ENCODE assay signal across 11 cellular contexts in the genomic region with DNA sequence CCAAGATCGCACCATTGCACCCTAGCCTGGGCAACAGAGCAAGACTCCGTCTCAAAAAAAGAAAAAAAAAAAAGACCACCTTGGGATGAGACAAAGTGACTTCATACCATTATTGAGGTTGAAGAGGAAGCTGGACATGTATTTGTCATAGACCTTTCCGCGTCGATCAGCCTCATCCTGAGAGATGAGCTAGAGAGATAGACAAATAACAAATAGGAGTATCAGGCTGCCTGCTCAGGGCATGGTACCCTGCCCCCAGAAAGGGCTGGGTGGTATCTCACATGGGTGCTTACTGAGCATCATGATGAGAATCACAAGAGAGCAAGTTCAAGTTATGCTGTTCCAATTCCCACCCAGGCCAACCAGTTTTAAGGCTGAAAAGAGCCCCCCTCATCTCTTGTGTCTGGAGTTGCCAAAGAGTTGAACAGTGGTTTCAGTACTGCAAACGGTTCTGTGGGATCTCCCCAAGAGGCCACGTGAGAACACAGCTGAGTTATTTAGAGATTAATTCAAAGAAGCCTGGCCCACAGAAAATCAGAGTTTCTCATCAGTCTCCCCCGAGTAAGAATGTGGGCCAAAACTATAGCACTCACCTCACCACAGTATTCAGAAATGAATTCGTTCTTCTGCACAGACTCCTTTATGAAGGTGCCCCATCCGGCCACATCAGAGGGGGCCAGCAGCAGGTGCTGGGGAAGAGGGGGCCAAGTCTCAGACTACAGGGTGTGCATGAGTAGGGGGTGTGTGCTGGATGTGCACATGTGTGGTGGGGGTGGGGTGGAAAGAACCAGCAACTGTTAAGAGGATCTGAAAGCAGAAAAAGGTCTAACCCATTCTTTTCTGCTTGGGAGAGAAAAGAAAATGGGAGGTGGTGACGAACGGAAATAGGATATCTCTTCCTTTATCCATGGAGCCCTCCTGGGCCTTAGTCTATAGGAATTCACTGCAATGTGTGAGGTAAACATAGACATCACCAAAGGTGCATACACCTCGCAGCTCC. TPM values are rescaled to one million over a fixed set of nuclear protein-coding genes. Genes with fewer than 3 reads are reported as not detected.
A peak's percentile ranks its signal among the peaks of the same experiment; 100 is the strongest.
DNase-seq lines count a peak whose midpoint lies in the region; ATAC-seq and TF ChIP-seq lines count a peak whose summit lies in the region.
"Had no signal": no experiment of that assay in that cellular context is flagged by ENCODE, and none has a peak within 500 bp of the region (broad histone marks: within the 10 kb centered on the region; RNA-seq: fewer than 3 reads in every experiment).

No MANE protein-coding gene starts in this region.

- H3K9ac ChIP-seq in trophoblast cell (ENCODE audit: low read length) = no peak overlapping the region

- peak overlapping the region; percentile 81 for H3K27ac Mint-ChIP-seq in activated T-cell treated with anti-CD3 and anti-CD28 coated beads, Interleukin-2, amount 50 U/mL, for 24 hours
- no peak overlapping the region for H3K27ac Mint-ChIP-seq in progenitor cell of endocrine pancreas

- no peaks in the 10 kb centered on the region for H3K9me3 Mint-ChIP-seq in activated T-cell treated with anti-CD3 and anti-CD28 coated beads, Interleukin-2, amount 50 U/mL, for 24 hours
- H3K9me3 Mint-ChIP-seq in progenitor cell of endocrine pancreas (ENCODE audit: low read depth) = no peaks in the 10 kb centered on the region
- H3K9me3 Mint-ChIP-seq: neural crest cell had no signal

- H3K14ac ChIP-seq in trophoblast cell (ENCODE audit: low read length) = no peak overlapping the region

- no peak overlapping the region for H2BK120ac ChIP-seq in trophoblast cell (ENCODE audit: insufficient read depth, low read length, poor library complexity)

- peaks cover 39 to 63% of the 10 kb centered on the region in 2 experiments for H3K36me3 ChIP-seq in trophoblast cell (ENCODE audit: control insufficient read depth in 1 of 2, insufficient read depth in 2 of 2, low read length in 2 of 2)

- no peak overlapping the region for H3K18ac ChIP-seq in trophoblast cell (ENCODE audit: low read length)

- no peak overlapping the region for H2AK5ac ChIP-seq in trophoblast cell (ENCODE audit: low read length)

- ATAC-seq in GM21619 (IDR thresholded peaks at IDR 0.05; ENCODE audit: unreplicated experiment) = peak; percentile 75
- ATAC-seq in HG03460 (IDR thresholded peaks at IDR 0.05; ENCODE audit: unreplicated experiment) = peak; percentile 67

- H3K79me1 ChIP-seq in trophoblast cell (ENCODE audit: low read length) = no peaks in the 10 kb centered on the region

- no peak overlapping the region for H4K12ac ChIP-seq in trophoblast cell (ENCODE audit: low read depth, low read length)

- no peak overlapping the region for H4K91ac ChIP-seq in trophoblast cell (ENCODE audit: low read depth, low read length)

- peaks cover 33% of the 10 kb centered on the region for H3K4me1 Mint-ChIP-seq in activated T-cell treated with anti-CD3 and anti-CD28 coated beads, Interleukin-2, amount 50 U/mL, for 24 hours (ENCODE audit: low read depth)
- no peaks in the 10 kb centered on the region for H3K4me1 Mint-ChIP-seq in progenitor cell of endocrine pancreas (ENCODE audit: low read depth)
- H3K4me1 Mint-ChIP-seq: neural crest cell had no signal

- no CpG with 5 or more reads among the region's 13 CpGs for WGBS in trophoblast cell (ENCODE audit: extremely low coverage, insufficient coverage, insufficient read length)

- DNase-seq in activated T-cell treated with anti-CD3 and anti-CD28 coated beads, Interleukin-2, amount 50 U/mL, for 24 hours = no peak
- no peak for DNase-seq in activated T-cell treated with anti-CD3 and anti-CD28 coated beads for 4 hours
- DNase-seq in stimulated activated CD8-positive, alpha-beta memory T cell treated with anti-CD3 and anti-CD28 coated beads, Interleukin-2, amount 100 ng/mL, for 48 hours (ENCODE audit: low read depth in 2 of 2) = peak; percentile 26 to 39
- no peak for DNase-seq in NCI-H1105 treated with DMSO at 0.1 percent for 48 hours (lab: John Stamatoyannopoulos, UW)
- no peak for DNase-seq in progenitor cell of endocrine pancreas (ENCODE audit: low spot score, unreplicated experiment)
- no peak for DNase-seq in trophoblast cell
- DNase-seq: NCI-H2081 had no signal

- no peak overlapping the region for H2AFZ ChIP-seq in trophoblast cell (ENCODE audit: insufficient read depth, low read length, poor library complexity)

- H3K36me3 Mint-ChIP-seq in activated T-cell treated with anti-CD3 and anti-CD28 coated beads, Interleukin-2, amount 50 U/mL, for 24 hours (ENCODE audit: low read depth) = peaks cover 99% of the 10 kb centered on the region
- peaks cover 19% of the 10 kb centered on the region for H3K36me3 Mint-ChIP-seq in progenitor cell of endocrine pancreas (ENCODE audit: insufficient read depth)

- no peaks in the 10 kb centered on the region for H3K4me1 ChIP-seq in trophoblast cell (ENCODE audit: control insufficient read depth in 1 of 2, insufficient read depth in 2 of 2, low read length in 2 of 2)

- no peaks in the 10 kb centered on the region for H3K9me3 ChIP-seq in trophoblast cell (ENCODE audit: insufficient read depth, low read depth, low read length)

- no peak overlapping the region for H4K8ac ChIP-seq in trophoblast cell (ENCODE audit: low read depth, low read length)

- H2BK5ac ChIP-seq in trophoblast cell (ENCODE audit: low read depth, low read length, poor library complexity) = no peak overlapping the region

- H3K4me3 ChIP-seq in trophoblast cell (ENCODE audit: low read depth, low read length) = no peak overlapping the region

- H3K4ac ChIP-seq in trophoblast cell (ENCODE audit: low read depth, low read length) = no peak overlapping the region

- H3K4me3 Mint-ChIP-seq in activated T-cell treated with anti-CD3 and anti-CD28 coated beads, Interleukin-2, amount 50 U/mL, for 24 hours = peak overlapping the region; percentile 5
- H3K4me3 Mint-ChIP-seq in progenitor cell of endocrine pancreas (ENCODE audit: low read depth) = no peak overlapping the region
- H3K4me3 Mint-ChIP-seq: neural crest cell had no signal

- no peak overlapping the region for H3K23ac ChIP-seq in trophoblast cell (ENCODE audit: low read length)

- no peak overlapping the region for H2BK12ac ChIP-seq in trophoblast cell (ENCODE audit: low read length)

- H3K27me3 ChIP-seq in trophoblast cell (ENCODE audit: insufficient read depth, low read length) = no peaks in the 10 kb centered on the region

- no peaks in the 10 kb centered on the region for H3K79me2 ChIP-seq in trophoblast cell (ENCODE audit: control insufficient read depth, insufficient read depth, low read length, poor library complexity)

- H3K27me3 Mint-ChIP-seq in activated T-cell treated with anti-CD3 and anti-CD28 coated beads, Interleukin-2, amount 50 U/mL, for 24 hours = no peaks in the 10 kb centered on the region
- no peaks in the 10 kb centered on the region for H3K27me3 Mint-ChIP-seq in progenitor cell of endocrine pancreas

- H3K4me2 ChIP-seq in trophoblast cell (ENCODE audit: low read length) = no peak overlapping the region

- no peak overlapping the region for H3K27ac ChIP-seq in trophoblast cell (ENCODE audit: low read depth, low read length)

- no peak for TF ChIP-seq CTCF in progenitor cell of endocrine pancreas (IDR thresholded peaks at IDR 0.05; ENCODE audit: unreplicated experiment)

RNA-seq across cellular contexts. Expression of gene CNTNAP1, which starts 22.5 kb away (rescaled TPM):
- 2.3 and 2.5 TPM in 2 replicates for total RNA-seq in progenitor cell of endocrine pancreas
- 0.44 and 0.45 TPM in 2 replicates for polyA plus RNA-seq in trophoblast cell (2013)

RNA-seq across cellular contexts. Expression of gene CCR10, which starts 23.2 kb away (rescaled TPM):
- 0.49 and 1.1 TPM in 2 replicates for total RNA-seq in progenitor cell of endocrine pancreas
- polyA plus RNA-seq in trophoblast cell (2013) = 0.14 and 0.25 TPM in 2 replicates
- total RNA-seq: bronchial epithelial cell had no signal

RNA-seq across cellular contexts. Expression of gene PLEKHH3, which starts 28.0 kb away (rescaled TPM):
- 14.1 and 16.2 TPM in 2 replicates for total RNA-seq in progenitor cell of endocrine pancreas
- 8.0 and 8.7 TPM in 2 replicates for polyA plus RNA-seq in trophoblast cell (2013)

RNA-seq across cellular contexts. Expression of gene EZH1, which starts 40.0 kb away (rescaled TPM):
- total RNA-seq in progenitor cell of endocrine pancreas = 31.4 and 31.9 TPM in 2 replicates
- polyA plus RNA-seq in trophoblast cell (2013) = 8.5 and 8.6 TPM in 2 replicates

RNA-seq across cellular contexts. Expression of gene TUBG2, which starts 45.7 kb away (rescaled TPM):
- total RNA-seq in progenitor cell of endocrine pancreas = 26.9 and 31.3 TPM in 2 replicates
- 13.2 and 14.1 TPM in 2 replicates for polyA plus RNA-seq in trophoblast cell (2013)

Comparison
In these comparisons a context has a peak if more than half of its experiments do, and no peak if none do; other contexts are left out.
1. DNase-seq: peak in stimulated activated CD8-positive, alpha-beta memory T cell treated with anti-CD3 and anti-CD28 coated beads, Interleukin-2, amount 100 ng/mL, for 48 hours (2 of 2); none in activated T-cell treated with anti-CD3 and anti-CD28 coated beads, Interleukin-2, amount 50 U/mL, for 24 hours (single experiment), activated T-cell treated with anti-CD3 and anti-CD28 coated beads for 4 hours (single experiment), NCI-H1105 treated with DMSO at 0.1 percent for 48 hours (single experiment), progenitor cell of endocrine pancreas (single experiment) and trophoblast cell (0 of 2).